8 cellular contexts compared by ENCODE assay signal in the genomic region with DNA sequence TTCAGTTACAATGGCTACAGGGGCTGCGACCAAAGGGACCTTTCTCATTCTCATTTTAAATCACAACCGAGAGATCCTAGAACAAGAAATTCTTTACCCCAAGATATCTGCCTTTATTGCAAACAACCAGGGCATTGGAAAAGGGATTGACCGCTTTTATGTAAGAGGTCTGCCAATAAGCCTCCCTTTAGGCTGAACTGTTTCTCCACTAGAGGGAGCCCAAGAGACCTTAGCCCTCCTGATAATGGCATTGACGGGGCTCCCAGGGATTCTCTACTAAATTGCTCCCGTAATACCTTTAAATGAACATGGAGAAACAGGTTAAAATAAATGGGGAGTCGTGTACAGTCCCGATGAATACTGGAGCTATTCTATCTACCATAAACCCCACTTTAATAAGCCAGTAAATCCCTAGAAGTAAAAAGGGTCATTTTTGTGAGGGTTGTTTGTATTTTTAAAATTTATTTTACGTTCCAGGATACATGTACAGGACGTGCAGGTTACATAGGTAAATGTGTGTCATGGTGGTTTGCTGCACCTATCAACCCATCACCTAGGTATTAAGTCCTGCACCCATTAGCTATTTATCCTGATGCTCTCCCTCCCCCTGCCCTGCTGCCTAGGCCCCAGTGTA. TPM values are rescaled to one million over a fixed set of nuclear protein-coding genes. Genes with fewer than 3 reads are reported as not detected.
DNase-seq lines count a peak whose midpoint lies in the region; ATAC-seq, FAIRE-seq and TF ChIP-seq lines count a peak whose summit lies in the region.

No MANE protein-coding gene starts in this region.

- no peak for TF ChIP-seq POLR2A in ovary (IDR thresholded peaks at IDR 0.05)

- TF ChIP-seq EP300 in ovary (IDR thresholded peaks at IDR 0.05): no peak

- no peaks in the 10 kb centered on the region for H3K4me1 Mint-ChIP-seq in activated CD4-positive, alpha-beta T cell treated with anti-CD3 and anti-CD28 coated beads, Interleukin-2, amount 10 ng/mL, durations not matched to agents 24 days and 14 days

- H3K4me1 ChIP-seq in ovary (ENCODE audit: insufficient read depth): no peaks in the 10 kb centered on the region

- H3K36me3 ChIP-seq in ovary: no peaks in the 10 kb centered on the region

- peak; percentile 15 to 36 (median 29) for TF ChIP-seq CTCF in ovary (IDR thresholded peaks at IDR 0.05)

- H3K9me3 Mint-ChIP-seq in activated CD4-positive, alpha-beta T cell treated with anti-CD3 and anti-CD28 coated beads, Interleukin-2, amount 10 ng/mL, durations not matched to agents 24 days and 14 days: no peaks in the 10 kb centered on the region

- no peak overlapping the region for H3K27ac Mint-ChIP-seq in activated CD4-positive, alpha-beta T cell treated with anti-CD3 and anti-CD28 coated beads, Interleukin-2, amount 10 ng/mL, durations not matched to agents 24 days and 14 days

- DNase-seq in AML-193 (lab: John Stamatoyannopoulos, UW): peak; percentile 61 to 71
- no peak for DNase-seq in GM18507 (ENCODE audit: extremely low spot score, insufficient read length, low read depth)
- peak; percentile 46 to 76 for DNase-seq in NCI-H446 (lab: John Stamatoyannopoulos, UW)
- peak; percentile 82 for DNase-seq in activated CD4-positive, alpha-beta T cell treated with anti-CD3 and anti-CD28 coated beads, Interleukin-2, amount 10 ng/mL, durations not matched to agents 24 days and 14 days
- peak; percentile 38 for DNase-seq in fibroblast of the conjunctiva (ENCODE audit: low read depth)
- no peak for DNase-seq in ovary
- no peak for DNase-seq in NK-92 (lab: John Stamatoyannopoulos, UW; ENCODE audit: unreplicated experiment)

- peak; percentile 85 for ATAC-seq in HG03159 (IDR thresholded peaks at IDR 0.05; ENCODE audit: unreplicated experiment)

- peak; percentile 65 for FAIRE-seq in GM18507 (lab: Jason Lieb, UNC)

- no peak overlapping the region for H3K27ac ChIP-seq in ovary

- H3K27me3 ChIP-seq in ovary: no peaks in the 10 kb centered on the region

- intact Hi-C loops in activated CD4-positive, alpha-beta T cell treated with anti-CD3 and anti-CD28 coated beads, Interleukin-2, amount 10 ng/mL, durations not matched to agents 24 days and 14 days (cut with micrococcal nuclease): loop anchor here (1.0 to 2.0 kb wide), 2 partner anchors 370 to 450 kb away; no protein-coding TSS in a partner anchor
- intact Hi-C loops in ovary (cut with DNase I): no loop called here

- no peaks in the 10 kb centered on the region for H3K36me3 Mint-ChIP-seq in activated CD4-positive, alpha-beta T cell treated with anti-CD3 and anti-CD28 coated beads, Interleukin-2, amount 10 ng/mL, durations not matched to agents 24 days and 14 days (ENCODE audit: low read depth)

- H3K9me3 ChIP-seq in ovary: no peaks in the 10 kb centered on the region

- no peak overlapping the region for H3K4me3 Mint-ChIP-seq in activated CD4-positive, alpha-beta T cell treated with anti-CD3 and anti-CD28 coated beads, Interleukin-2, amount 10 ng/mL, durations not matched to agents 24 days and 14 days

- 65 to 72% (median 66%) methylated on average over 9 of the region's 9 CpGs for WGBS in ovary, 3 donors

- peaks cover 15% of the 10 kb centered on the region for H3K27me3 Mint-ChIP-seq in activated CD4-positive, alpha-beta T cell treated with anti-CD3 and anti-CD28 coated beads, Interleukin-2, amount 10 ng/mL, durations not matched to agents 24 days and 14 days

- no peak overlapping the region for H3K4me3 ChIP-seq in ovary

RNA-seq across cellular contexts. Expression of a gene that starts 7.5 kb away (rescaled TPM):
- not detected in 2 replicates for total RNA-seq in activated CD4-positive, alpha-beta T cell treated with anti-CD3 and anti-CD28 coated beads, Interleukin-2, amount 10 ng/mL, durations not matched to agents 24 days and 14 days
- 10 to 100 TPM; 12.1 to 59.5 (median 36.7) TPM for total RNA-seq in ovary
- 10 to 100 TPM; 25.4 to 27.4 TPM for polyA plus RNA-seq in ovary

Comparison
In these comparisons a context has a peak if more than half of its experiments do, and no peak if none do; other contexts are left out.
1. DNase-seq: peak in AML-193 (2 of 2), NCI-H446 (2 of 2), activated CD4-positive, alpha-beta T cell treated with anti-CD3 and anti-CD28 coated beads, Interleukin-2, amount 10 ng/mL, durations not matched to agents 24 days and 14 days (single experiment) and fibroblast of the conjunctiva (single experiment); none in GM18507 (single experiment), ovary (0 of 5) and NK-92 (single experiment).
2. RNA of a gene that starts 7.5 kb away (total RNA-seq): 12.1 to 59.5 TPM in ovary; not detected in activated CD4-positive, alpha-beta T cell treated with anti-CD3 and anti-CD28 coated beads, Interleukin-2, amount 10 ng/mL, durations not matched to agents 24 days and 14 days; every median in the first group is over 10 times any median in the second.